8 cellular contexts compared by ENCODE assay signal in the genomic region with DNA sequence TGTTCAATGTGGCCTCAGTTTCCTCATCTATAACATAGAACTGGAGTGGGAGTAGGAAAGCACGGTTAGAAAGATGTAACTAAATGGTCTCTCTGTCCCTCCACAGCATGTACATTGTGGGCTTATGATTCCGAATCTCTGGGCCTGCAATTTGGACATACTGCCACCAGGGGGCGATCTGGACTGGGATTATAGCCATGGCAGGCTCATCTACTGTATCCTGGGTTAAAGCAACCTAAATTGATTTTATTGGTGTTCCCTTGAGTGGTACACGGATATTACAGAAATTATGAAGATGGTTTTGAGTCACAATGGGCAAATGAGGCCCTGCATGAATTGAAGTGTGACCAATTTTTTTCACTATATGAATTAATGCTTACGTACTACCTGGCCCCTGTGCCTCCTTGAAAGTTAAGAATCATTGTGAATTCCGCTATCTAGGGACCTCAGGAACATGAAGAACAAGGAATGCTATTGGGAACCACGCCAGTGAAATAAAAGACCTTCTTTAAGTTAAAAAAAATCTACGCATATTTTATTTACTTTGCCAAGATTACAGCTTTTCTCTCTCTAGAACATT. TPM values are rescaled to one million over a fixed set of nuclear protein-coding genes. Genes with fewer than 3 reads are reported as not detected.
DNase-seq lines count a peak whose midpoint lies in the region; ATAC-seq and TF ChIP-seq lines count a peak whose summit lies in the region.

No MANE protein-coding gene starts in this region.

- DNase-seq in AG04449 (ENCODE audit: low read depth, low spot score) (no peak), HL-60 (ENCODE audit: low read depth in 1 of 2, low spot score in 1 of 2) (peak in 1 of 2 experiments; percentile 64), activated T-cell treated with anti-CD3 and anti-CD28 coated beads for 24 hours (ENCODE audit: low read depth) (peak; percentile 40), left lung (no peak), cortex of kidney (lab: John Stamatoyannopoulos, UW) (no peak), Ammon's horn (ENCODE audit: low spot score) (no peak), islet precursor cell (no peak), NCI-H2196 (lab: John Stamatoyannopoulos, UW; ENCODE audit: unreplicated experiment) (no peak)

- peak; percentile 47 for ATAC-seq in left lung

- intact Hi-C loops in left lung (cut with DNase I) = no loop called here

- H3K4me1 ChIP-seq in left lung = peaks cover 0 to 3% of the 10 kb centered on the region in 2 donors

- H3K4me3 ChIP-seq in AG04449 (ENCODE audit: low read depth, low read length) = no peak overlapping the region
- no peak overlapping the region for H3K4me3 ChIP-seq in HL-60 (replicated peaks; ENCODE audit: insufficient read depth, low read length)
- H3K4me3 ChIP-seq in left lung = no peak overlapping the region

- CTCF ChIA-PET in AG04449 (lab: Yijun Ruan, JAX) = interaction anchor here (0.9 to 1.3 kb wide), 3 partner anchors 8 to 439 kb away, joined by 3 to 7 read pairs (median 4); no protein-coding TSS in a partner anchor

- peaks cover 14% of the 10 kb centered on the region for H3K27me3 ChIP-seq in HL-60 (ENCODE audit: insufficient read depth, poor library complexity, severe bottlenecking)
- H3K27me3 ChIP-seq in left lung = peaks cover 0 to 23% of the 10 kb centered on the region in 2 donors

- H3K27ac ChIP-seq in HL-60 (replicated peaks) (no peak overlapping the region), left lung (no peak overlapping the region)

- peaks cover 0 to 12% of the 10 kb centered on the region in 2 donors for H3K9me3 ChIP-seq in left lung

- TF ChIP-seq CTCF in AG04449 (IDR thresholded peaks at IDR 0.05; ENCODE audit: insufficient read depth, low read length, missing control alignments) (peak; percentile 28), HL-60 (IDR thresholded peaks at IDR 0.05; ENCODE audit: insufficient read depth, low read length) (peak; percentile 90), left lung (IDR thresholded peaks at IDR 0.05) (peak; percentile 44 to 71)

- no peaks in the 10 kb centered on the region for H3K36me3 ChIP-seq in left lung

- POLR2A ChIA-PET in AG04449 (lab: Yijun Ruan, JAX) = no interaction called here

RNA-seq across cellular contexts. Expression of a gene that starts 32.9 kb away (rescaled TPM):
- total RNA-seq in left lung = 10 to 100 TPM; 37.7 to 52.0 TPM

RNA-seq across cellular contexts. Expression of a gene that starts 33.2 kb away (rescaled TPM):
- 10 to 100 TPM; 56.2 to 63.1 TPM for total RNA-seq in left lung

Comparison
In these comparisons a context has a peak if more than half of its experiments do, and no peak if none do; other contexts are left out.
1. CTCF ChIP-seq: peak in every context shown above with its lines; median percentile 90 in HL-60; 58 in left lung; 28 in AG04449.